1 cellular context compared by ENCODE assay signal in genomic region chr22:46267431-46268279, GRCh38.
TF ChIP-seq lines count a peak whose summit lies in the region.

Gene TTC38 (plus strand): TSS chr22:46268008. CDS start chr22:46268040, 32 bp downstream.

TF ChIP-seq in WTC11, 78 proteins besides CTCF, POLR2A, EP300 and RAD21 (continued from another document):
- TF ChIP-seq ERG (CRISPR knock-in tag; IDR thresholded peaks at IDR 0.05) (no peak), PRDM15 (CRISPR knock-in tag; IDR thresholded peaks at IDR 0.05) (no peak), ZNF232 (CRISPR knock-in tag; IDR thresholded peaks at IDR 0.05) (peak; percentile 84), E2F4 (CRISPR knock-in tag; IDR thresholded peaks at IDR 0.05; ENCODE audit: borderline replicate concordance, low read depth) (no peak), TP53 (CRISPR knock-in tag; IDR thresholded peaks at IDR 0.05) (0 out of 2 replicates have a peak, but pooled peaks have one; percentile 18), ZNF425 (CRISPR knock-in tag; conservative IDR thresholded peaks at IDR 0.05) (no peak)
